Comparison of ENCODE assay signal across 1 cellular context in the genomic region with DNA sequence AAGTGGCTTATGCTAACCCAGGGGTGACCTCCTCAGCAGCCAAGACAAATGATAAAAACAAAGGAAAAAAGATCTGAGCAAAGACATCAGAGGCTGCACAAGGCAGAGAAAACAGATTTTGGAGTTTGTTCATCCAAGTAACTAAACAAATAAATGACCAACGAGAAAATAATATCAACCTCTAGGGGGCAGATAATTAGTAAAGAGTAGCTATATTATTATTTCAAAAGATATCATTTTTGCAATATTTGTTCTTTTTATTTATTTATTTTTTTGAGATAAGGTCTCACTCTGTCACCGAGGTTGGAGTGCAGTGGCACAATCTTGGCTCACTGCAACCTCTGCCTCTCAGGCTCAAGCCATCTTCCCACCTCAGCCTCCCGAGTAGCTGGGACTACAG.
TF ChIP-seq lines count a peak whose summit lies in the region.

No MANE protein-coding gene starts in this region.

TF ChIP-seq in GM23338, 12 proteins besides CTCF, POLR2A, EP300 and RAD21 (continued from another document):
- TF ChIP-seq, protein P1, sequence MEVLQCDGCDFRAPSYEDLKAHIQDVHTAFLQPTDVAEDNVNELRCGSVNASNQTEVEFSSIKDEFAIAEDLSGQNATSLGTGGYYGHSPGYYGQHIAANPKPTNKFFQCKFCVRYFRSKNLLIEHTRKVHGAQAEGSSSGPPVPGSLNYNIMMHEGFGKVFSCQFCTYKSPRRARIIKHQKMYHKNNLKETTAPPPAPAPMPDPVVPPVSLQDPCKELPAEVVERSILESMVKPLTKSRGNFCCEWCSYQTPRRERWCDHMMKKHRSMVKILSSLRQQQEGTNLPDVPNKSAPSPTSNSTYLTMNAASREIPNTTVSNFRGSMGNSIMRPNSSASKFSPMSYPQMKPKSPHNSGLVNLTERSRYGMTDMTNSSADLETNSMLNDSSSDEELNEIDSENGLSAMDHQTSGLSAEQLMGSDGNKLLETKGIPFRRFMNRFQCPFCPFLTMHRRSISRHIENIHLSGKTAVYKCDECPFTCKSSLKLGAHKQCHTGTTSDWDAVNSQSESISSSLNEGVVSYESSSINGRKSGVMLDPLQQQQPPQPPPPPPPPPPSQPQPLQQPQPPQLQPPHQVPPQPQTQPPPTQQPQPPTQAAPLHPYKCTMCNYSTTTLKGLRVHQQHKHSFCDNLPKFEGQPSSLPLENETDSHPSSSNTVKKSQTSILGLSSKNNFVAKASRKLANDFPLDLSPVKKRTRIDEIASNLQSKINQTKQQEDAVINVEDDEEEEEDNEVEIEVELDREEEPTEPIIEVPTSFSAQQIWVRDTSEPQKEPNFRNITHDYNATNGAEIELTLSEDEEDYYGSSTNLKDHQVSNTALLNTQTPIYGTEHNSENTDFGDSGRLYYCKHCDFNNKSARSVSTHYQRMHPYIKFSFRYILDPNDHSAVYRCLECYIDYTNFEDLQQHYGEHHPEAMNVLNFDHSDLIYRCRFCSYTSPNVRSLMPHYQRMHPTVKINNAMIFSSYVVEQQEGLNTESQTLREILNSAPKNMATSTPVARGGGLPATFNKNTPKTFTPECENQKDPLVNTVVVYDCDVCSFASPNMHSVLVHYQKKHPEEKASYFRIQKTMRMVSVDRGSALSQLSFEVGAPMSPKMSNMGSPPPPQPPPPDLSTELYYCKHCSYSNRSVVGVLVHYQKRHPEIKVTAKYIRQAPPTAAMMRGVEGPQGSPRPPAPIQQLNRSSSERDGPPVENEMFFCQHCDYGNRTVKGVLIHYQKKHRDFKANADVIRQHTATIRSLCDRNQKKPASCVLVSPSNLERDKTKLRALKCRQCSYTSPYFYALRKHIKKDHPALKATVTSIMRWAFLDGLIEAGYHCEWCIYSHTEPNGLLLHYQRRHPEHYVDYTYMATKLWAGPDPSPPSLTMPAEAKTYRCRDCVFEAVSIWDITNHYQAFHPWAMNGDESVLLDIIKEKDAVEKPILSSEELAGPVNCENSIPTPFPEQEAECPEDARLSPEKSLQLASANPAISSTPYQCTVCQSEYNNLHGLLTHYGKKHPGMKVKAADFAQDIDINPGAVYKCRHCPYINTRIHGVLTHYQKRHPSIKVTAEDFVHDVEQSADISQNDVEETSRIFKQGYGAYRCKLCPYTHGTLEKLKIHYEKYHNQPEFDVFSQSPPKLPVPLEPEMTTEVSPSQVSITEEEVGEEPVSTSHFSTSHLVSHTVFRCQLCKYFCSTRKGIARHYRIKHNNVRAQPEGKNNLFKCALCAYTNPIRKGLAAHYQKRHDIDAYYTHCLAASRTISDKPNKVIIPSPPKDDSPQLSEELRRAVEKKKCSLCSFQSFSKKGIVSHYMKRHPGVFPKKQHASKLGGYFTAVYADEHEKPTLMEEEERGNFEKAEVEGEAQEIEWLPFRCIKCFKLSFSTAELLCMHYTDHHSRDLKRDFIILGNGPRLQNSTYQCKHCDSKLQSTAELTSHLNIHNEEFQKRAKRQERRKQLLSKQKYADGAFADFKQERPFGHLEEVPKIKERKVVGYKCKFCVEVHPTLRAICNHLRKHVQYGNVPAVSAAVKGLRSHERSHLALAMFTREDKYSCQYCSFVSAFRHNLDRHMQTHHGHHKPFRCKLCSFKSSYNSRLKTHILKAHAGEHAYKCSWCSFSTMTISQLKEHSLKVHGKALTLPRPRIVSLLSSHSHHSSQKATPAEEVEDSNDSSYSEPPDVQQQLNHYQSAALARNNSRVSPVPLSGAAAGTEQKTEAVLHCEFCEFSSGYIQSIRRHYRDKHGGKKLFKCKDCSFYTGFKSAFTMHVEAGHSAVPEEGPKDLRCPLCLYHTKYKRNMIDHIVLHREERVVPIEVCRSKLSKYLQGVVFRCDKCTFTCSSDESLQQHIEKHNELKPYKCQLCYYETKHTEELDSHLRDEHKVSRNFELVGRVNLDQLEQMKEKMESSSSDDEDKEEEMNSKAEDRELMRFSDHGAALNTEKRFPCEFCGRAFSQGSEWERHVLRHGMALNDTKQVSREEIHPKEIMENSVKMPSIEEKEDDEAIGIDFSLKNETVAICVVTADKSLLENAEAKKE (CRISPR knock-in tag; IDR thresholded peaks at IDR 0.05): no peak
- TF ChIP-seq EZH2phosphoT487 (IDR thresholded peaks at IDR 0.05; ENCODE audit: unreplicated experiment): no peak
- no peak for TF ChIP-seq CREB1 (CRISPR knock-in tag; IDR thresholded peaks at IDR 0.05; ENCODE audit: low read depth)
- no peak for TF ChIP-seq POLR2AphosphoS5 (IDR thresholded peaks at IDR 0.05; ENCODE audit: low read depth)
- TF ChIP-seq JUNB (IDR thresholded peaks at IDR 0.05; ENCODE audit: unreplicated experiment): no peak
- TF ChIP-seq, protein P2, sequence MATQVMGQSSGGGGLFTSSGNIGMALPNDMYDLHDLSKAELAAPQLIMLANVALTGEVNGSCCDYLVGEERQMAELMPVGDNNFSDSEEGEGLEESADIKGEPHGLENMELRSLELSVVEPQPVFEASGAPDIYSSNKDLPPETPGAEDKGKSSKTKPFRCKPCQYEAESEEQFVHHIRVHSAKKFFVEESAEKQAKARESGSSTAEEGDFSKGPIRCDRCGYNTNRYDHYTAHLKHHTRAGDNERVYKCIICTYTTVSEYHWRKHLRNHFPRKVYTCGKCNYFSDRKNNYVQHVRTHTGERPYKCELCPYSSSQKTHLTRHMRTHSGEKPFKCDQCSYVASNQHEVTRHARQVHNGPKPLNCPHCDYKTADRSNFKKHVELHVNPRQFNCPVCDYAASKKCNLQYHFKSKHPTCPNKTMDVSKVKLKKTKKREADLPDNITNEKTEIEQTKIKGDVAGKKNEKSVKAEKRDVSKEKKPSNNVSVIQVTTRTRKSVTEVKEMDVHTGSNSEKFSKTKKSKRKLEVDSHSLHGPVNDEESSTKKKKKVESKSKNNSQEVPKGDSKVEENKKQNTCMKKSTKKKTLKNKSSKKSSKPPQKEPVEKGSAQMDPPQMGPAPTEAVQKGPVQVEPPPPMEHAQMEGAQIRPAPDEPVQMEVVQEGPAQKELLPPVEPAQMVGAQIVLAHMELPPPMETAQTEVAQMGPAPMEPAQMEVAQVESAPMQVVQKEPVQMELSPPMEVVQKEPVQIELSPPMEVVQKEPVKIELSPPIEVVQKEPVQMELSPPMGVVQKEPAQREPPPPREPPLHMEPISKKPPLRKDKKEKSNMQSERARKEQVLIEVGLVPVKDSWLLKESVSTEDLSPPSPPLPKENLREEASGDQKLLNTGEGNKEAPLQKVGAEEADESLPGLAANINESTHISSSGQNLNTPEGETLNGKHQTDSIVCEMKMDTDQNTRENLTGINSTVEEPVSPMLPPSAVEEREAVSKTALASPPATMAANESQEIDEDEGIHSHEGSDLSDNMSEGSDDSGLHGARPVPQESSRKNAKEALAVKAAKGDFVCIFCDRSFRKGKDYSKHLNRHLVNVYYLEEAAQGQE (IDR thresholded peaks at IDR 0.05; ENCODE audit: unreplicated experiment): no peak
- no peak for TF ChIP-seq NANOG (IDR thresholded peaks at IDR 0.05; ENCODE audit: borderline replicate concordance)
